Comparison of ENCODE assay signal across 12 cellular contexts in genomic region chr5:3118321-3118720, GRCh38.
"Had no signal": no experiment of that assay in that cellular context is flagged by ENCODE, and none has a peak within 500 bp of the region (broad histone marks: within the 10 kb centered on the region; RNA-seq: fewer than 3 reads in every experiment).

No MANE protein-coding gene starts in this region.

- H3K4me3 ChIP-seq: dorsolateral prefrontal cortex had no signal

- ATAC-seq: foreskin keratinocyte; right cardiac atrium; stimulated activated memory B cell treated with anti-CD40 and anti-IgM and Interleukin-4, amounts not matched to agents 10 μg/mL and 1 μg/mL and 100 μg/mL, for 72 hours had no signal

- H3K36me3 ChIP-seq: neutrophil had no signal

- H3K27me3 ChIP-seq: foreskin keratinocyte had no signal

- DNase-seq: activated CD4-positive, alpha-beta T cell treated with anti-CD3 and anti-CD28 coated beads, Interleukin-2, amount 50 U/mL, for 1 hour; activated CD4-positive, CD25-positive, alpha-beta regulatory T cell; activated T-cell treated with anti-CD3 and anti-CD28 coated beads, Interleukin-2, amount 50 U/mL, for 1 hour; dorsolateral prefrontal cortex; foreskin keratinocyte; head of caudate nucleus; right cardiac atrium; stimulated activated CD4-positive, alpha-beta T cell treated with anti-CD3 and anti-CD28 coated beads, Interleukin-1b, Interleukin-23, amount 100 ng/mL, for 48 hours; T-helper 2 cell; trophoblast cell had no signal

- H3K9me3 ChIP-seq: neutrophil had no signal

- H3K27ac ChIP-seq: dorsolateral prefrontal cortex, foreskin keratinocyte, neutrophil had no signal

- H3K4me1 ChIP-seq: foreskin keratinocyte had no signal
